In genomic region chr18:42047721-42048120, GRCh38 we compare ENCODE assay signal across 23 cellular contexts.
DNase-seq lines count a peak whose midpoint lies in the region; ATAC-seq, FAIRE-seq and TF ChIP-seq lines count a peak whose summit lies in the region.
"Had no signal": no experiment of that assay in that cellular context is flagged by ENCODE, and none has a peak within 500 bp of the region (broad histone marks: within the 10 kb centered on the region; RNA-seq: fewer than 3 reads in every experiment).

No MANE protein-coding gene starts in this region.

- peaks cover 21% of the 10 kb centered on the region for H3K4me1 ChIP-seq in HepG2 (ENCODE audit: insufficient read depth, low read length)
- no peaks in the 10 kb centered on the region for H3K4me1 ChIP-seq in OCI-LY7 (ENCODE audit: insufficient read depth, low read length, poor library complexity, severe bottlenecking)
- no peaks in the 10 kb centered on the region for H3K4me1 ChIP-seq in neural progenitor cell
- H3K4me1 ChIP-seq: upper lobe of left lung had no signal

- no peaks in the 10 kb centered on the region for H3K27me3 ChIP-seq in HepG2 (ENCODE audit: control insufficient read depth in 1 of 2, insufficient read depth in 2 of 2, low read length in 2 of 2)
- no peaks in the 10 kb centered on the region for H3K27me3 ChIP-seq in neural progenitor cell
- H3K27me3 ChIP-seq: heart left ventricle, upper lobe of left lung had no signal

- TF ChIP-seq POLR2A in NB4 (IDR thresholded peaks at IDR 0.05; ENCODE audit: extremely low read depth, insufficient read length) (no peak), HepG2 (IDR thresholded peaks at IDR 0.05; ENCODE audit: insufficient read depth in 1 of 2, low read depth in 2 of 2, low read length in 2 of 2) (no peak)

- ATAC-seq in HepG2: peak; percentile 66
- ATAC-seq in GM21390 (IDR thresholded peaks at IDR 0.05; ENCODE audit: unreplicated experiment): no peak
- ATAC-seq: activated naive CD4-positive, alpha-beta T cell treated with anti-CD3 and anti-CD28 coated beads, Interleukin-2, amount 50 U/mL, for 72 hours; effector memory CD8-positive, alpha-beta T cell; heart left ventricle; stimulated activated naive CD8-positive, alpha-beta T cell treated with anti-CD3 and anti-CD28 coated beads, Interleukin-15, Interleukin-2, amounts not matched to agents 100 U/mL and 50 U/mL, for 24 hours had no signal

- TF ChIP-seq EP300 in HepG2 (IDR thresholded peaks at IDR 0.05; ENCODE audit: low read depth in 2 of 2, low read length in 2 of 2) (no peak), HepG2 (CRISPR knock-in tag; IDR thresholded peaks at IDR 0.05; ENCODE audit: borderline replicate concordance) (no peak)

- TF ChIP-seq RAD21 in HepG2 (CRISPR knock-in tag; IDR thresholded peaks at IDR 0.05): no peak

- H2AFZ ChIP-seq in HepG2 (ENCODE audit: low read length): no peak overlapping the region
- no peak overlapping the region for H2AFZ ChIP-seq in OCI-LY7 (ENCODE audit: low read length)
- H2AFZ ChIP-seq in neural progenitor cell (replicated peaks): no peak overlapping the region

- H3K79me2 ChIP-seq in HepG2 (ENCODE audit: insufficient read depth, low read length) (no peaks in the 10 kb centered on the region), OCI-LY7 (ENCODE audit: insufficient read depth, low read depth, low read length) (no peaks in the 10 kb centered on the region), neural progenitor cell (ENCODE audit: low read depth) (no peaks in the 10 kb centered on the region)

- H4K20me1 ChIP-seq in HepG2 (ENCODE audit: insufficient read depth, low read length) (no peaks in the 10 kb centered on the region), OCI-LY7 (ENCODE audit: insufficient read depth, low read length) (no peaks in the 10 kb centered on the region), neural progenitor cell (ENCODE audit: low read depth) (no peaks in the 10 kb centered on the region)

- peaks cover 4% of the 10 kb centered on the region for H3K4me1 Mint-ChIP-seq in neural progenitor cell

- H3K9ac ChIP-seq in HepG2 (ENCODE audit: insufficient read depth, low read depth, low read length) (no peak overlapping the region), neural progenitor cell (no peak overlapping the region)

- peaks cover 4 to 9% of the 10 kb centered on the region in 2 experiments for H3K36me3 ChIP-seq in HepG2 (replicated peaks in 1 of 2; ENCODE audit: control insufficient read depth in 1 of 2, insufficient read depth in 2 of 2, low read length in 2 of 2)
- no peaks in the 10 kb centered on the region; the same call in 1 of the 2 replicates for H3K36me3 ChIP-seq in OCI-LY7 (ENCODE audit: insufficient read depth, low read length)
- peaks cover 6% of the 10 kb centered on the region for H3K36me3 ChIP-seq in neural progenitor cell

- no peaks in the 10 kb centered on the region for H3K9me2 ChIP-seq in OCI-LY7 (ENCODE audit: insufficient read depth, low read length)

- H3K36me3 Mint-ChIP-seq in neural progenitor cell: peaks cover 12% of the 10 kb centered on the region

- POLR2A ChIA-PET in HepG2 (lab: Yijun Ruan, JAX): interaction anchor here (0.8 kb wide), 1 partner anchor 65 kb away, joined by 3 read pairs; no protein-coding TSS in a partner anchor
- POLR2A ChIA-PET in OCI-LY7 (lab: Charles Lee): no interaction called here

- DNase-seq in ACHN (peak; percentile 24), NB4 (ENCODE audit: low read depth) (peak; percentile 5), epithelial cell of proximal tubule (ENCODE audit: low read depth) (peak; percentile 61), HepG2 (ENCODE audit: low spot score) (peak; percentile 10), NCI-H345 (lab: John Stamatoyannopoulos, UW) (no peak), OCI-LY7 (ENCODE audit: low spot score) (no peak), neural progenitor cell (ENCODE audit: low spot score) (no peak)
- DNase-seq: activated T-cell treated with anti-CD3 and anti-CD28 coated beads for 4 hours; central memory CD4-positive, alpha-beta T cell; effector memory CD8-positive, alpha-beta T cell; GDM1; heart left ventricle; kidney; midbrain; NCI-H2171; occipital lobe; SHP77 treated with DMSO at 0.1 percent for 48 hours; stimulated activated naive CD8-positive, alpha-beta T cell treated with anti-CD3 and anti-CD28 coated beads, Interleukin-15, Interleukin-2, amounts not matched to agents 100 U/mL and 50 U/mL, for 24 hours; upper lobe of left lung had no signal

- H3K4me3 Mint-ChIP-seq in neural progenitor cell: no peak overlapping the region
- H3K4me3 Mint-ChIP-seq: effector memory CD8-positive, alpha-beta T cell; IgD-negative memory B cell; T-helper 2 cell treated with Interferon-gamma antibody and Interleukin-4, amounts not matched to agents 5 μg/mL and 100 μg/mL, for 36 hours had no signal

- H3K9me3 ChIP-seq in HepG2 (ENCODE audit: low read length): no peaks in the 10 kb centered on the region
- H3K9me3 ChIP-seq in OCI-LY7 (ENCODE audit: low read length): no peaks in the 10 kb centered on the region
- no peaks in the 10 kb centered on the region for H3K9me3 ChIP-seq in neural progenitor cell (ENCODE audit: low read depth)
- H3K9me3 ChIP-seq: heart left ventricle, upper lobe of left lung had no signal

- TF ChIP-seq CTCF in NB4 (IDR thresholded peaks at IDR 0.05; ENCODE audit: low read depth, low read length) (no peak), epithelial cell of proximal tubule (conservative IDR thresholded peaks at IDR 0.05; ENCODE audit: low read depth, low read length) (no peak), HepG2 (CRISPR knock-in tag; IDR thresholded peaks at IDR 0.05) (no peak), OCI-LY7 (conservative IDR thresholded peaks at IDR 0.05; ENCODE audit: low read length) (no peak), neural progenitor cell (IDR thresholded peaks at IDR 0.05) (no peak)

- H3K27ac ChIP-seq in HepG2 (ENCODE audit: extremely low read length, insufficient read depth, low read length) (no peak overlapping the region), OCI-LY7 (ENCODE audit: low read depth, low read length, poor library complexity, severe bottlenecking) (no peak overlapping the region), neural progenitor cell (no peak overlapping the region)
- H3K27ac ChIP-seq: heart left ventricle, upper lobe of left lung had no signal

- in situ Hi-C loops in ACHN (cut with HindIII; ENCODE audit: low pct_ligation_motif_present, low pct_unique_long_range_greater_than_20kb, low sequenced_read_pairs): no loop called here
- in situ Hi-C loops in HepG2 (cut with HindIII; ENCODE audit: extremely low pct_ligation_motif_present, low pct_unique_long_range_greater_than_20kb): no loop called here

- no TSS peak for BruUV-seq in HepG2 (replicated peaks; lab: Mats Ljungman, UMichigan)
- no TSS peak for BruUV-seq in OCI-LY7 (replicated peaks; lab: Mats Ljungman, UMichigan)

- no peak overlapping the region for H3K4me2 ChIP-seq in HepG2 (ENCODE audit: low read depth, low read length)
- no peak overlapping the region for H3K4me2 ChIP-seq in OCI-LY7 (ENCODE audit: low read length)
- no peak overlapping the region for H3K4me2 ChIP-seq in neural progenitor cell

- H3K9me3 Mint-ChIP-seq in neural progenitor cell: no peaks in the 10 kb centered on the region
- H3K9me3 Mint-ChIP-seq: activated naive CD4-positive, alpha-beta T cell treated with anti-CD3 and anti-CD28 coated beads, Interleukin-2, amount 50 U/mL, for 72 hours; effector memory CD8-positive, alpha-beta T cell; IgD-negative memory B cell; T-helper 2 cell treated with Interferon-gamma antibody and Interleukin-4, amounts not matched to agents 5 μg/mL and 100 μg/mL, for 36 hours had no signal

- peaks cover 5% of the 10 kb centered on the region for H3F3A ChIP-seq in neural progenitor cell (ENCODE audit: low read depth)

- no peak for FAIRE-seq in HepG2 (lab: Jason Lieb, UNC)

- H3K4me3 ChIP-seq in NB4 (ENCODE audit: low read depth, low read length) (no peak overlapping the region), epithelial cell of proximal tubule (ENCODE audit: low read depth, low read length) (no peak overlapping the region), HepG2 (replicated peaks in 1 of 3; ENCODE audit: insufficient read depth in 1 of 3, low read depth in 2 of 3, low read length in 3 of 3) (no peak overlapping the region), OCI-LY7 (ENCODE audit: low read depth, low read length, poor library complexity, severe bottlenecking) (no peak overlapping the region), neural progenitor cell (no peak overlapping the region)
- H3K4me3 ChIP-seq: heart left ventricle, upper lobe of left lung had no signal

- H3K27me3 Mint-ChIP-seq in neural progenitor cell (ENCODE audit: insufficient read depth, low read depth): no peaks in the 10 kb centered on the region
- H3K27me3 Mint-ChIP-seq: effector memory CD8-positive, alpha-beta T cell; IgD-negative memory B cell had no signal

- intact Hi-C loops in HepG2 (cut with micrococcal nuclease; ENCODE audit: unreplicated experiment) (no loop called here), OCI-LY7 (cut with micrococcal nuclease; ENCODE audit: unreplicated experiment) (no loop called here)

- CTCF ChIA-PET in HepG2 (lab: Yijun Ruan, JAX; ENCODE audit: low intra/inter-chr PET ratio, low total read pairs) (no interaction called here), OCI-LY7 (lab: Charles Lee; ENCODE audit: unreplicated experiment) (no interaction called here)

- no peak overlapping the region for H3K27ac Mint-ChIP-seq in neural progenitor cell
- H3K27ac Mint-ChIP-seq: activated naive CD4-positive, alpha-beta T cell treated with anti-CD3 and anti-CD28 coated beads, Interleukin-2, amount 50 U/mL, for 72 hours; T-helper 2 cell treated with Interferon-gamma antibody and Interleukin-4, amounts not matched to agents 5 μg/mL and 100 μg/mL, for 36 hours had no signal

TF ChIP-seq in HepG2, 621 proteins besides CTCF, POLR2A, EP300 and RAD21 (continues in another document):
- TF ChIP-seq ZSCAN25 (CRISPR knock-in tag; IDR thresholded peaks at IDR 0.05) (no peak), SAP130 (CRISPR knock-in tag; IDR thresholded peaks at IDR 0.05; ENCODE audit: low read depth) (peak; percentile 14; the same call in 1 of the 2 replicates)

Comparison
In these comparisons a context has a peak if more than half of its experiments do, and no peak if none do; other contexts are left out.
1. DNase-seq: peak in ACHN (single experiment), NB4 (single experiment), epithelial cell of proximal tubule (single experiment) and HepG2 (single experiment); none in NCI-H345 (single experiment), OCI-LY7 (single experiment) and neural progenitor cell (single experiment).